ENCODE assay signal across 8 cellular contexts in genomic region chr11:119067371-119068222, GRCh38. TPM values are rescaled to one million over a fixed set of nuclear protein-coding genes. Genes with fewer than 3 reads are reported as not detected.
DNase-seq lines count a peak whose midpoint lies in the region; ATAC-seq and TF ChIP-seq lines count a peak whose summit lies in the region.

VPS11 (plus strand) TSS chr11:119067818; CDS start chr11:119067824, 6 bp downstream.

- intact Hi-C loops in A673 (cut with micrococcal nuclease; ENCODE audit: unreplicated experiment) (loop anchor here (1.0 to 5.0 kb wide), 3 partner anchors 19 to 130 kb away; partner anchors contain the start of gene DPAGT1), breast epithelium (cut with DNase I; ENCODE audit: low total_unique reads) (no loop called here)

- H3K4me3 ChIP-seq in A673 (ENCODE audit: low read depth, low read length, poor library complexity, severe bottlenecking) (peak within 1 kb of the TSS; percentile 71), breast epithelium (peak within 1 kb of the TSS; percentile 71 to 92 (median 91)), iPS-18c (ENCODE audit: insufficient read depth, low read depth, low read length) (peak within 1 kb of the TSS; percentile 95), skin epidermis (peak within 1 kb of the TSS; percentile 57 to 97 (median 76))

- BruUV-seq in A673 (replicated peaks; lab: Mats Ljungman, UMichigan) = TSS peak; percentile 75

- CTCF ChIA-PET in A673 (lab: Charles Lee) = interaction anchor here (0.5 to 1.1 kb wide), 10 partner anchors 18 to 915 kb away, joined by 3 to 5 read pairs (median 3); partner anchors contain the start of genes CBL and SCN4B

- peak; percentile 35 for TF ChIP-seq POLR2A in breast epithelium (IDR thresholded peaks at IDR 0.05)

- H3K27me3 ChIP-seq in A673 (replicated peaks; ENCODE audit: insufficient read depth, low read depth, low read length, poor library complexity) (no peaks in the 10 kb centered on the region), breast epithelium (no peaks in the 10 kb centered on the region)

- H3K36me3 ChIP-seq in A673 (ENCODE audit: insufficient read depth, low read length, poor library complexity, severe bottlenecking) (peaks cover 15% of the 10 kb centered on the region), breast epithelium (no peaks in the 10 kb centered on the region)

- DNase-seq in A673 (ENCODE audit: low spot score) (peak; percentile 99), NCI-H2196 treated with DMSO at 0.1 percent for 48 hours (lab: John Stamatoyannopoulos, UW; ENCODE audit: unreplicated experiment) (peak; percentile 90), breast epithelium (ENCODE audit: low spot score in 2 of 2) (peak; percentile 97 to 98)

- TF ChIP-seq CTCF in A673 (conservative IDR thresholded peaks at IDR 0.05; ENCODE audit: low read depth, low read length) = no peak
- no peak for TF ChIP-seq CTCF in VCaP (conservative IDR thresholded peaks at IDR 0.05)
- no peak for TF ChIP-seq CTCF in breast epithelium (IDR thresholded peaks at IDR 0.05)

- H3K4me1 ChIP-seq in A673 (ENCODE audit: insufficient read depth, low read length, poor library complexity, severe bottlenecking) = peaks cover 5% of the 10 kb centered on the region
- H3K4me1 ChIP-seq in breast epithelium = no peaks in the 10 kb centered on the region

- H3K27ac ChIP-seq in A673 (ENCODE audit: low read depth, low read length, poor library complexity, severe bottlenecking) (peak within 1 kb of the TSS; percentile 73), VCaP (peak within 1 kb of the TSS; percentile 86), breast epithelium (peak within 1 kb of the TSS; percentile 91), skin epidermis (peak within 1 kb of the TSS; percentile 57 to 92 (median 87))

- ATAC-seq in GM18867 (IDR thresholded peaks at IDR 0.05; ENCODE audit: unreplicated experiment) (peak; percentile 91), HG03103 (IDR thresholded peaks at IDR 0.05; ENCODE audit: low read depth, unreplicated experiment) (peak; percentile 89)

- POLR2A ChIA-PET in A673 (lab: Charles Lee; ENCODE audit: low non-redundant PET) = interaction anchor here (0.7 to 1.1 kb wide), 3 partner anchors 11 to 156 kb away, joined by 4 to 15 read pairs (median 5); no protein-coding TSS in a partner anchor

- H3K9me3 ChIP-seq in A673 (ENCODE audit: low read depth, low read length, poor library complexity, severe bottlenecking) (no peaks in the 10 kb centered on the region), breast epithelium (no peaks in the 10 kb centered on the region), iPS-18c (ENCODE audit: control insufficient read depth, insufficient read depth, low read length) (no peaks in the 10 kb centered on the region)

RNA-seq across cellular contexts. Expression of gene VPS11, which starts in this region (rescaled TPM):
- total RNA-seq in A673 (2021) = 26.7 and 32.4 TPM in 2 replicates
- 10 to 100 TPM; 38.0 to 53.9 (median 46.6) TPM for total RNA-seq in breast epithelium

Comparison
In these comparisons a context has a peak if more than half of its experiments do, and no peak if none do; other contexts are left out.
1. Peak in every context shown above with its lines: DNase-seq, ATAC-seq, H3K4me3 ChIP-seq and H3K27ac ChIP-seq.